Comparison of ENCODE assay signal across 1 cellular context in the genomic region with DNA sequence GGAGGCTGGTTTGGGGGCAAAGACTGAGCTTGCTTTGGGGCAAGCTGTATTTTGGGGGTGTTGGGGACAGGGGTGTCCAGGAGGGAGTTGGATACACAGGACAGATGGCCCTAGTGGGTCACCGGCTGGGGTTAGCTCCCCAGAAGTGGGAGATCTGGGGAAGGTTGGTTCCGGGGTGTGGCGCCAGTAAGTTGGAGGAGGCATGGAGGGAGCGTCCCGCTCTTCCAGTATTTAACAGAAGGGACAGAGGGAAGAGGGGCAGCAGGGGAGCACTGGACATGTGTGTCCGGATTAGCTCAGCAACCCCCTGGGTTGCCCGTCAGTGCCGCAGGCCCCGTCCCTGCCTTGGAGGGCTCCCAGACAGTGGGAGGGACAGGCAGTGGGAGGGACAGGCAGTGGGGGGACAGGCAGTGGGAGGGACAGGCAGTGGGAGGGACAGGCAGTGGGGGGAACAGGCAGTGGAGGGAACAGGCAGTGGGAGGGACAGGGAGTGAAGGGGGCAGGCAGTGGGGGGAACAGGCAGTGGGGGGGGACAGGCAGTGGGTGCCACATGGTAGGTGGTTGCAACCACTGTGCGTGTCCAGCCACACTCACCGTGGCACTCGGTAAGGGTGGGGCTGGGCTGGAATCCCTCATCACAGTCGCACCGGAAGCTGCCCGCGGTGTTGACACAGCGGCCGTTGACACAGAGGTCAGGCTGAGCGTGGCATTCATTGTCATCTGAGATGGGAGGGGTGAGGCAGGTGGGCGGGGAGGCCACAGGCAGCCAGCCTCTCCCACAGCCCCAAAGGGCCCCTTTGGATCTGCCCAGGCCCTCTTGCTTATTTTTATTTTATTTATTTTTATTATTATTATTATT.
TF ChIP-seq lines count a peak whose summit lies in the region.

No MANE protein-coding gene starts in this region.

TF ChIP-seq in HepG2, 621 proteins besides CTCF, POLR2A, EP300 and RAD21 (continued from another document and continues in another):
- TF ChIP-seq, protein P1, sequence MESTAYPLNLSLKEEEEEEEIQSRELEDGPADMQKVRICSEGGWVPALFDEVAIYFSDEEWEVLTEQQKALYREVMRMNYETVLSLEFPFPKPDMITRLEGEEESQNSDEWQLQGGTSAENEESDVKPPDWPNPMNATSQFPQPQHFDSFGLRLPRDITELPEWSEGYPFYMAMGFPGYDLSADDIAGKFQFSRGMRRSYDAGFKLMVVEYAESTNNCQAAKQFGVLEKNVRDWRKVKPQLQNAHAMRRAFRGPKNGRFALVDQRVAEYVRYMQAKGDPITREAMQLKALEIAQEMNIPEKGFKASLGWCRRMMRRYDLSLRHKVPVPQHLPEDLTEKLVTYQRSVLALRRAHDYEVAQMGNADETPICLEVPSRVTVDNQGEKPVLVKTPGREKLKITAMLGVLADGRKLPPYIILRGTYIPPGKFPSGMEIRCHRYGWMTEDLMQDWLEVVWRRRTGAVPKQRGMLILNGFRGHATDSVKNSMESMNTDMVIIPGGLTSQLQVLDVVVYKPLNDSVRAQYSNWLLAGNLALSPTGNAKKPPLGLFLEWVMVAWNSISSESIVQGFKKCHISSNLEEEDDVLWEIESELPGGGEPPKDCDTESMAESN (CRISPR knock-in tag; conservative IDR thresholded peaks at IDR 0.05) = peak; percentile 58; the same call in 1 of the 2 replicates
- TF ChIP-seq PHF20 (CRISPR knock-in tag; IDR thresholded peaks at IDR 0.05) (0 out of 2 replicates have a peak, but pooled peaks have one; percentile 42), SP4 (CRISPR knock-in tag; IDR thresholded peaks at IDR 0.05) (peak; percentile 45; the same call in 1 of the 2 replicates), ZNF615 (CRISPR knock-in tag; IDR thresholded peaks at IDR 0.05; ENCODE audit: borderline replicate concordance) (no peak), ZNF501 (CRISPR knock-in tag; IDR thresholded peaks at IDR 0.05) (peak; percentile 55), U2AF1 (optimal IDR thresholded peaks at IDR 0.05; ENCODE audit: low read depth, low read length) (no peak), BHLHE40 (IDR thresholded peaks at IDR 0.05; ENCODE audit: low read length) (peak; percentile 44), HOXA9 (CRISPR knock-in tag; IDR thresholded peaks at IDR 0.05; ENCODE audit: borderline replicate concordance) (no peak), MEIS1 (CRISPR knock-in tag; IDR thresholded peaks at IDR 0.05; ENCODE audit: borderline replicate concordance) (peak; percentile 48; the same call in 1 of the 2 replicates), HBP1 (CRISPR knock-in tag; IDR thresholded peaks at IDR 0.05; ENCODE audit: low read depth) (peak; percentile 68; the same call in 1 of the 2 replicates), PAX8 (CRISPR knock-in tag; IDR thresholded peaks at IDR 0.05; ENCODE audit: borderline replicate concordance) (no peak), ZMAT3 (CRISPR knock-in tag; conservative IDR thresholded peaks at IDR 0.05) (0 out of 2 replicates have a peak, but pooled peaks have one; percentile 19), RBAK (CRISPR knock-in tag; IDR thresholded peaks at IDR 0.05) (no peak), TARDBP (CRISPR knock-in tag; IDR thresholded peaks at IDR 0.05) (peak; percentile 88; the same call in 1 of the 2 replicates), KMT2B (CRISPR knock-in tag; IDR thresholded peaks at IDR 0.05) (0 out of 2 replicates have a peak, but pooled peaks have one; percentile 6), ZNF468 (CRISPR knock-in tag; IDR thresholded peaks at IDR 0.05) (0 out of 2 replicates have a peak, but pooled peaks have one; percentile 63), PATZ1 (CRISPR knock-in tag; IDR thresholded peaks at IDR 0.05) (peak; percentile 97), FOXA3 (CRISPR knock-in tag; IDR thresholded peaks at IDR 0.05) (peak; percentile 98), ZNF207 (IDR thresholded peaks at IDR 0.05; ENCODE audit: borderline replicate concordance) (no peak), ZNF614 (CRISPR knock-in tag; IDR thresholded peaks at IDR 0.05; ENCODE audit: borderline replicate concordance) (peak; percentile 74; the same call in 1 of the 2 replicates), SIN3A (IDR thresholded peaks at IDR 0.05; ENCODE audit: borderline replicate concordance, low read depth, low read length) (peak; percentile 6; the same call in 1 of the 2 replicates), RARA (CRISPR knock-in tag; IDR thresholded peaks at IDR 0.05) (peak; percentile 91), HMGA1 (CRISPR knock-in tag; conservative IDR thresholded peaks at IDR 0.05) (no peak), HMG20A (CRISPR knock-in tag; IDR thresholded peaks at IDR 0.05; ENCODE audit: borderline replicate concordance) (peak; percentile 71; the same call in 1 of the 2 replicates), KDM5A (IDR thresholded peaks at IDR 0.05; ENCODE audit: borderline replicate concordance, low read length) (no peak), ZBTB21 (CRISPR knock-in tag; IDR thresholded peaks at IDR 0.05) (no peak), ARID2 (CRISPR knock-in tag; IDR thresholded peaks at IDR 0.05; ENCODE audit: borderline replicate concordance) (no peak), ARNTL (CRISPR knock-in tag; IDR thresholded peaks at IDR 0.05) (peak; percentile 76), ZNF326 (CRISPR knock-in tag; IDR thresholded peaks at IDR 0.05; ENCODE audit: borderline replicate concordance) (no peak), PCBP1 (IDR thresholded peaks at IDR 0.05; ENCODE audit: borderline replicate concordance, low read depth, low read length) (peak; percentile 91; the same call in 1 of the 2 replicates)
- TF ChIP-seq, protein P2, sequence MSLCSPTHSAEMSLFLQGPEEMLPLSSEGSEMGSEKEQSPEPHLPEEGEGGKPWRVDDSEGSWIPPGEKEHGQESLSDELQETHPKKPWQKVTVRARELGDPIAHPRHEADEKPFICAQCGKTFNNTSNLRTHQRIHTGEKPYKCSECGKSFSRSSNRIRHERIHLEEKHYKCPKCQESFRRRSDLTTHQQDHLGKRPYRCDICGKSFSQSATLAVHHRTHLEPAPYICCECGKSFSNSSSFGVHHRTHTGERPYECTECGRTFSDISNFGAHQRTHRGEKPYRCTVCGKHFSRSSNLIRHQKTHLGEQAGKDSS (CRISPR knock-in tag; IDR thresholded peaks at IDR 0.05; ENCODE audit: borderline replicate concordance, low read depth) = no peak; the same call in 1 of the 2 replicates
- TF ChIP-seq, protein P3, sequence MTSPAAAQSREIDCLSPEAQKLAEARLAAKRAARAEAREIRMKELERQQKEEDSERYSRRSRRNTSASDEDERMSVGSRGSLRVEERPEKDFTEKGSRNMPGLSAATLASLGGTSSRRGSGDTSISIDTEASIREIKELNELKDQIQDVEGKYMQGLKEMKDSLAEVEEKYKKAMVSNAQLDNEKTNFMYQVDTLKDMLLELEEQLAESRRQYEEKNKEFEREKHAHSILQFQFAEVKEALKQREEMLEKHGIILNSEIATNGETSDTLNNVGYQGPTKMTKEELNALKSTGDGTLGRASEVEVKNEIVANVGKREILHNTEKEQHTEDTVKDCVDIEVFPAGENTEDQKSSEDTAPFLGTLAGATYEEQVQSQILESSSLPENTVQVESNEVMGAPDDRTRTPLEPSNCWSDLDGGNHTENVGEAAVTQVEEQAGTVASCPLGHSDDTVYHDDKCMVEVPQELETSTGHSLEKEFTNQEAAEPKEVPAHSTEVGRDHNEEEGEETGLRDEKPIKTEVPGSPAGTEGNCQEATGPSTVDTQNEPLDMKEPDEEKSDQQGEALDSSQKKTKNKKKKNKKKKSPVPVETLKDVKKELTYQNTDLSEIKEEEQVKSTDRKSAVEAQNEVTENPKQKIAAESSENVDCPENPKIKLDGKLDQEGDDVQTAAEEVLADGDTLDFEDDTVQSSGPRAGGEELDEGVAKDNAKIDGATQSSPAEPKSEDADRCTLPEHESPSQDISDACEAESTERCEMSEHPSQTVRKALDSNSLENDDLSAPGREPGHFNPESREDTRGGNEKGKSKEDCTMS (CRISPR knock-in tag; conservative IDR thresholded peaks at IDR 0.05) = no peak
- TF ChIP-seq, protein P4, sequence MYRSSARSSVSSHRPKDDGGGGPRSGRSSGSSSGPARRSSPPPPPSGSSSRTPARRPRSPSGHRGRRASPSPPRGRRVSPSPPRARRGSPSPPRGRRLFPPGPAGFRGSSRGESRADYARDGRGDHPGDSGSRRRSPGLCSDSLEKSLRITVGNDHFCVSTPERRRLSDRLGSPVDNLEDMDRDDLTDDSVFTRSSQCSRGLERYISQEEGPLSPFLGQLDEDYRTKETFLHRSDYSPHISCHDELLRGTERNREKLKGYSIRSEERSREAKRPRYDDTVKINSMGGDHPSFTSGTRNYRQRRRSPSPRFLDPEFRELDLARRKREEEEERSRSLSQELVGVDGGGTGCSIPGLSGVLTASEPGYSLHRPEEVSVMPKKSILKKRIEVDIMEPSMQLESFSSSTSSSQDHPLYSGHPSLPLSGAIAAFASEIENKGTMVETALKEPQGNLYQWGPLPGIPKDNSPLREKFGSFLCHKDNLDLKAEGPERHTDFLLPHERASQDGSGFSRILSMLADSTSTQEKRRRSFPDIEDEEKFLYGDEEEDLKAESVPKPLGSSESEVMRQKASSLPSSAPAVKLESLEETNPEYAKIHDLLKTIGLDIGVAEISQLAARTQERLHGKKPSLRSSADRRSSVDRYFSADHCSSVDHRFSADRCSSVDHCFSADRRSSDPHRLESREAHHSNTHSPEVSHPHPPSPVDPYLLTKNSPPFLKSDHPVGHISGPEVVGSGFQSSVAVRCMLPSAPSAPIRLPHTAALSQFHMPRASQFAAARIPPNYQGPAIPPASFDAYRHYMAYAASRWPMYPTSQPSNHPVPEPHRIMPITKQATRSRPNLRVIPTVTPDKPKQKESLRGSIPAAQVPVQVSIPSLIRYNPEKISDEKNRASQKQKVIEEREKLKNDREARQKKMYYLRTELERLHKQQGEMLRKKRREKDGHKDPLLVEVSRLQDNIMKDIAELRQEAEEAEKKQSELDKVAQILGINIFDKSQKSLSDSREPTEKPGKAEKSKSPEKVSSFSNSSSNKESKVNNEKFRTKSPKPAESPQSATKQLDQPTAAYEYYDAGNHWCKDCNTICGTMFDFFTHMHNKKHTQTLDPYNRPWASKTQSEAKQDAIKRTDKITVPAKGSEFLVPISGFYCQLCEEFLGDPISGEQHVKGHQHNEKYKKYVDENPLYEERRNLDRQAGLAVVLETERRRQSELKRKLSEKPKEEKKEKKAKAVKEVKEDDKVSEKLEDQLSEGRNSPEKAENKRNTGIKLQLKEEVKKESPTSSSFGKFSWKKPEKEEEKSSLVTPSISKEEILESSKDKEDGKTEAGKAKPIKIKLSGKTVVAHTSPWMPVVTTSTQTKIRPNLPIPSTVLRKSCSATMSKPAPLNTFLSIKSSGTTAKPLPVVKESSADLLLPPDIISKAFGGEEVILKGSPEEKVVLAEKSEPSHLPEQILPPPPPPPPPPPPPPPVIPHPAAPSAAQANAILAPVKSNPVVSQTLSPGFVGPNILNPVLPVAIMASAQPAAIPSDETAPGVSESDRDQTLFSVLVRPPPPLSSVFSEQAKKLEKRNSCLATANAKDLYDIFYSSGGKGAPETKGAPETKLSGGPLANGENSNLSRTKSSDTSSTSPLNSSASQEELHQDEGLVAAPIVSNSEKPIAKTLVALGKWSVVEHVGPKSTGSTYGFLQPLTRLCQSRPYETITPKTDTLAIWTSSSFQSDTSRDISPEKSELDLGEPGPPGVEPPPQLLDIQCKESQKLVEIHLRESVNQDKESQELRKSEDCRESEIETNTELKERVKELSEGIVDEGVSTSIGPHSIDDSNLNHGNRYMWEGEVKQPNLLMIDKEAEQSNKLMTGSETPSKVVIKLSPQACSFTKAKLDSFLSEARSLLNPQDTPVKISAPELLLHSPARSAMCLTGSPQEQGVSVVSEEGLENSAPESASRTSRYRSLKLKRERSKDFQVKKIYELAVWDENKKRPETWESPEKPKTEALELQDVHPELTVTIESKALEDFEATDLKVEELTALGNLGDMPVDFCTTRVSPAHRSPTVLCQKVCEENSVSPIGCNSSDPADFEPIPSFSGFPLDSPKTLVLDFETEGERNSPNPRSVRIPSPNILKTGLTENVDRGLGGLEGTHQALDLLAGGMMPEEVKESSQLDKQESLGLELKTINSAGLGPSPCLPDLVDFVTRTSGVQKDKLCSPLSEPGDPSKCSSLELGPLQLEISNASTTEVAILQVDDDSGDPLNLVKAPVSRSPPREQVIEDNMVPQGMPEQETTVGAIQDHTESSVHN (CRISPR knock-in tag; IDR thresholded peaks at IDR 0.05) = no peak
- TF ChIP-seq, protein P5, sequence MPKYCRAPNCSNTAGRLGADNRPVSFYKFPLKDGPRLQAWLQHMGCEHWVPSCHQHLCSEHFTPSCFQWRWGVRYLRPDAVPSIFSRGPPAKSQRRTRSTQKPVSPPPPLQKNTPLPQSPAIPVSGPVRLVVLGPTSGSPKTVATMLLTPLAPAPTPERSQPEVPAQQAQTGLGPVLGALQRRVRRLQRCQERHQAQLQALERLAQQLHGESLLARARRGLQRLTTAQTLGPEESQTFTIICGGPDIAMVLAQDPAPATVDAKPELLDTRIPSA (CRISPR knock-in tag; IDR thresholded peaks at IDR 0.05; ENCODE audit: borderline replicate concordance) = no peak
- TF ChIP-seq, protein P6, sequence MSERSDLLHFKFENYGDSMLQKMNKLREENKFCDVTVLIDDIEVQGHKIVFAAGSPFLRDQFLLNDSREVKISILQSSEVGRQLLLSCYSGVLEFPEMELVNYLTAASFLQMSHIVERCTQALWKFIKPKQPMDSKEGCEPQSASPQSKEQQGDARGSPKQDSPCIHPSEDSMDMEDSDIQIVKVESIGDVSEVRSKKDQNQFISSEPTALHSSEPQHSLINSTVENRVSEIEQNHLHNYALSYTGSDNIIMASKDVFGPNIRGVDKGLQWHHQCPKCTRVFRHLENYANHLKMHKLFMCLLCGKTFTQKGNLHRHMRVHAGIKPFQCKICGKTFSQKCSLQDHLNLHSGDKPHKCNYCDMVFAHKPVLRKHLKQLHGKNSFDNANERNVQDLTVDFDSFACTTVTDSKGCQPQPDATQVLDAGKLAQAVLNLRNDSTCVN (CRISPR knock-in tag; IDR thresholded peaks at IDR 0.05; ENCODE audit: borderline replicate concordance) = no peak
